In genomic region chr11:21582791-21583190, GRCh38 we compare ENCODE assay signal across 17 cellular contexts.
"Had no signal": no experiment of that assay in that cellular context is flagged by ENCODE, and none has a peak within 500 bp of the region (broad histone marks: within the 10 kb centered on the region; RNA-seq: fewer than 3 reads in every experiment).

No MANE protein-coding gene starts in this region.

- H3K36me3 ChIP-seq: ascending aorta, breast epithelium, prostate gland, right lobe of liver, upper lobe of left lung had no signal

- H3K27me3 ChIP-seq: ascending aorta, breast epithelium, right lobe of liver, upper lobe of left lung had no signal

- DNase-seq: activated CD4-positive, alpha-beta T cell treated with anti-CD3 and anti-CD28 coated beads for 1 hour; activated CD4-positive, alpha-beta T cell treated with anti-CD3 and anti-CD28 coated beads, Interleukin-2, amount 50 U/mL, for 4 hours; activated naive CD4-positive, alpha-beta T cell treated with anti-CD3 and anti-CD28 coated beads for 36 hours; activated naive CD8-positive, alpha-beta T cell treated with anti-CD3 and anti-CD28 coated beads, Interleukin-2, amount 50 U/mL, for 24 hours; cerebellar nuclear complex; endodermal cell; erythroblast; left ventricle myocardium superior; mesenchymal stem cell; right lobe of liver; stimulated activated naive CD8-positive, alpha-beta T cell treated with anti-CD3 and anti-CD28 coated beads, Interleukin-15, Interleukin-2, amounts not matched to agents 100 U/mL and 50 U/mL, for 24 hours; upper lobe of left lung had no signal

- ATAC-seq: activated naive CD8-positive, alpha-beta T cell treated with anti-CD3 and anti-CD28 coated beads, Interleukin-2, amount 50 U/mL, for 24 hours; activated T-helper 17 cell treated with anti-CD3 and anti-CD28 coated beads, Interleukin-2, amount 50 U/mL, for 72 hours; left ventricle myocardium superior; natural killer cell treated with Interleukin-12 subunit alpha and Interleukin-12 subunit beta and Interleukin-15 and Interleukin-18, amount 100 ng/mL, for 72 hours; right lobe of liver; stimulated activated naive CD8-positive, alpha-beta T cell treated with anti-CD3 and anti-CD28 coated beads, Interleukin-15, Interleukin-2, amounts not matched to agents 100 U/mL and 50 U/mL, for 24 hours had no signal

- H3K4me1 ChIP-seq: ascending aorta, breast epithelium, prostate gland, right lobe of liver, upper lobe of left lung had no signal

- H3K9me3 ChIP-seq: ascending aorta, breast epithelium, prostate gland, right lobe of liver, upper lobe of left lung had no signal

- H3K4me3 ChIP-seq: ascending aorta, breast epithelium, prostate gland, right lobe of liver, upper lobe of left lung had no signal

- H3K27ac ChIP-seq: ascending aorta, breast epithelium, prostate gland, right lobe of liver, upper lobe of left lung had no signal
